Comparison of ENCODE assay signal across 9 cellular contexts in the genomic region with DNA sequence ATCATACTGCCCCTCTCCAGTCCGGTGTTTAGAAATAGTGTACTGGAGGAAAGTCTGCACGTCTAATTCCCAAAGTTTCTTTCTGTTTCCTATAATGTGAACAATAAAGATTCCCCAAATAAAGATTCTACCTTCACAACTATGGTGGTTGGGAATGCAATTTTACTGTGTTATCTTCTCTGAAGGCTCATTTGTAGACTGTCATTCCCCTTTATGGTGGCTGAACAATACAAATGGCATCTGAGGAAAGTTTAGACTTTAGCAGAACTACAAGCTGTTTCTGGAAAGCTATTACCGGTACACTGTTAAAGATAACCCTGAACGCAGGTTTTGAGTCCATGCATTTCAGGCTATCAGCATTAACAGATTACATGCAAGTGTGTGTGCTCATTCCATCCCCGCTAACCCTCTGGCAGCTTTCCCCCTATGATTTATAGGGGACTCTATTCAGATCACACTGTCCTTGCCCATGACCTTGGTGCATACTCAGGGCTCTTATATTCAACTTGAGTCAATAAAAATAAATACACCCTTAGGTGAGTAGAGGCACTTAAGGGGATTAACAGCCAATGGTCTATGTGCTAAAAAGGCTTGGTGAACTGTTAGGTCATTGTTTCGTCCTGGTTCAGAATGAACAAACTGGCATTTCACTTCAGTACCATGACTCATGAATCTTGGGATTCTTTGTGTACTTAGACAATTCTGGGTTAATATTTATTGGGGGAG.
DNase-seq lines count a peak whose midpoint lies in the region; ATAC-seq lines count a peak whose summit lies in the region.
"Had no signal": no experiment of that assay in that cellular context is flagged by ENCODE, and none has a peak within 500 bp of the region (broad histone marks: within the 10 kb centered on the region; RNA-seq: fewer than 3 reads in every experiment).

No MANE protein-coding gene starts in this region.

- H3K27ac ChIP-seq in layer of hippocampus (ENCODE audit: low read depth, low read length) = peak overlapping the region; percentile 39

- H3K36me3 ChIP-seq in adipocyte (ENCODE audit: control insufficient read depth, insufficient read depth, low read length, severe bottlenecking) = no peaks in the 10 kb centered on the region

- CTCF ChIA-PET in activated CD8-positive, alpha-beta T cell treated with anti-CD3 and anti-CD28 coated beads, Interleukin-2, amount 10 ng/mL, durations not matched to agents 7 days and 5 days (lab: Charles Lee) = no interaction called here
- CTCF ChIA-PET in activated CD4-positive, alpha-beta T cell treated with anti-CD3 and anti-CD28 coated beads, Interleukin-2, amount 10 ng/mL, durations not matched to agents 7 days and 5 days (lab: Charles Lee) = no interaction called here

- H3K9me3 ChIP-seq in adipocyte (ENCODE audit: control insufficient read depth, low read length) = no peaks in the 10 kb centered on the region

- H3K4me1 ChIP-seq in adipocyte (ENCODE audit: control insufficient read depth, insufficient read depth, low read length) = peaks cover 48% of the 10 kb centered on the region

- H3K27me3 Mint-ChIP-seq in activated CD8-positive, alpha-beta T cell treated with anti-CD3 and anti-CD28 coated beads, Interleukin-2, amount 10 ng/mL, durations not matched to agents 7 days and 5 days (ENCODE audit: low read depth) = peaks cover 5% of the 10 kb centered on the region
- peaks cover 5% of the 10 kb centered on the region for H3K27me3 Mint-ChIP-seq in activated CD4-positive, alpha-beta T cell treated with anti-CD3 and anti-CD28 coated beads, Interleukin-2, amount 10 ng/mL, durations not matched to agents 7 days and 5 days

- no peak overlapping the region for H3K4me3 Mint-ChIP-seq in activated CD8-positive, alpha-beta T cell treated with anti-CD3 and anti-CD28 coated beads, Interleukin-2, amount 10 ng/mL, durations not matched to agents 7 days and 5 days
- H3K4me3 Mint-ChIP-seq in activated CD4-positive, alpha-beta T cell treated with anti-CD3 and anti-CD28 coated beads, Interleukin-2, amount 10 ng/mL, durations not matched to agents 7 days and 5 days = no peak overlapping the region
- H3K4me3 Mint-ChIP-seq: activated T-helper 17 cell treated with anti-CD3 and anti-CD28 coated beads, Interleukin-2, amount 50 U/mL, for 72 hours had no signal

- POLR2A ChIA-PET in activated CD8-positive, alpha-beta T cell treated with anti-CD3 and anti-CD28 coated beads, Interleukin-2, amount 10 ng/mL, durations not matched to agents 7 days and 5 days (lab: Charles Lee) = no interaction called here
- POLR2A ChIA-PET in activated CD4-positive, alpha-beta T cell treated with anti-CD3 and anti-CD28 coated beads, Interleukin-2, amount 10 ng/mL, durations not matched to agents 7 days and 5 days (lab: Charles Lee) = no interaction called here

- DNase-seq in AG08395 (ENCODE audit: low spot score) = peak; percentile 19
- DNase-seq in HT-29 (ENCODE audit: low spot score) = peak; percentile 9
- DNase-seq in adipocyte (ENCODE audit: low read depth) = peak; percentile 78
- DNase-seq in activated CD8-positive, alpha-beta T cell treated with anti-CD3 and anti-CD28 coated beads, Interleukin-2, amount 10 ng/mL, durations not matched to agents 7 days and 5 days = no peak
- DNase-seq in activated CD4-positive, alpha-beta T cell treated with anti-CD3 and anti-CD28 coated beads, Interleukin-2, amount 50 U/mL, for 48 hours = no peak
- DNase-seq in activated CD4-positive, alpha-beta T cell treated with anti-CD3 and anti-CD28 coated beads, Interleukin-2, amount 10 ng/mL, durations not matched to agents 7 days and 5 days = no peak

- H3K36me3 Mint-ChIP-seq in activated CD8-positive, alpha-beta T cell treated with anti-CD3 and anti-CD28 coated beads, Interleukin-2, amount 10 ng/mL, durations not matched to agents 7 days and 5 days (ENCODE audit: low read depth) = no peaks in the 10 kb centered on the region
- no peaks in the 10 kb centered on the region for H3K36me3 Mint-ChIP-seq in activated CD4-positive, alpha-beta T cell treated with anti-CD3 and anti-CD28 coated beads, Interleukin-2, amount 10 ng/mL, durations not matched to agents 7 days and 5 days (ENCODE audit: low read depth)

- no peak overlapping the region for H3K27ac Mint-ChIP-seq in activated CD8-positive, alpha-beta T cell treated with anti-CD3 and anti-CD28 coated beads, Interleukin-2, amount 10 ng/mL, durations not matched to agents 7 days and 5 days
- no peak overlapping the region for H3K27ac Mint-ChIP-seq in activated CD4-positive, alpha-beta T cell treated with anti-CD3 and anti-CD28 coated beads, Interleukin-2, amount 10 ng/mL, durations not matched to agents 7 days and 5 days
- H3K27ac Mint-ChIP-seq: activated T-helper 17 cell treated with anti-CD3 and anti-CD28 coated beads, Interleukin-2, amount 50 U/mL, for 72 hours had no signal

- no peaks in the 10 kb centered on the region for H3K27me3 ChIP-seq in adipocyte (replicated peaks; ENCODE audit: control insufficient read depth, insufficient read depth, low read length)
- no peaks in the 10 kb centered on the region for H3K27me3 ChIP-seq in layer of hippocampus (ENCODE audit: control insufficient read depth, insufficient read depth, low read length)

- no peaks in the 10 kb centered on the region for H3K4me1 Mint-ChIP-seq in activated CD8-positive, alpha-beta T cell treated with anti-CD3 and anti-CD28 coated beads, Interleukin-2, amount 10 ng/mL, durations not matched to agents 7 days and 5 days (ENCODE audit: low read depth)
- no peaks in the 10 kb centered on the region for H3K4me1 Mint-ChIP-seq in activated CD4-positive, alpha-beta T cell treated with anti-CD3 and anti-CD28 coated beads, Interleukin-2, amount 10 ng/mL, durations not matched to agents 7 days and 5 days
- H3K4me1 Mint-ChIP-seq: activated T-helper 17 cell treated with anti-CD3 and anti-CD28 coated beads, Interleukin-2, amount 50 U/mL, for 72 hours had no signal

- peak overlapping the region; percentile 31 for H3K9ac ChIP-seq in adipocyte (ENCODE audit: low read length)

- H3K4me3 ChIP-seq in adipocyte (ENCODE audit: low read length) = peak overlapping the region; percentile 28

- no peak for ATAC-seq in activated CD8-positive, alpha-beta T cell treated with anti-CD3 and anti-CD28 coated beads, Interleukin-2, amount 10 ng/mL, durations not matched to agents 7 days and 5 days
- ATAC-seq in HG03342 (IDR thresholded peaks at IDR 0.05; ENCODE audit: unreplicated experiment) = no peak
- ATAC-seq: activated T-helper 17 cell treated with anti-CD3 and anti-CD28 coated beads, Interleukin-2, amount 50 U/mL, for 72 hours had no signal

- no peaks in the 10 kb centered on the region for H3K9me3 Mint-ChIP-seq in activated CD8-positive, alpha-beta T cell treated with anti-CD3 and anti-CD28 coated beads, Interleukin-2, amount 10 ng/mL, durations not matched to agents 7 days and 5 days (ENCODE audit: insufficient read depth)
- H3K9me3 Mint-ChIP-seq in activated CD4-positive, alpha-beta T cell treated with anti-CD3 and anti-CD28 coated beads, Interleukin-2, amount 10 ng/mL, durations not matched to agents 7 days and 5 days = no peaks in the 10 kb centered on the region
- H3K9me3 Mint-ChIP-seq: activated T-helper 17 cell treated with anti-CD3 and anti-CD28 coated beads, Interleukin-2, amount 50 U/mL, for 72 hours had no signal

Comparison
In these comparisons a context has a peak if more than half of its experiments do, and no peak if none do; other contexts are left out.
1. DNase-seq: peak in AG08395 (single experiment), HT-29 (single experiment) and adipocyte (single experiment); none in activated CD8-positive, alpha-beta T cell treated with anti-CD3 and anti-CD28 coated beads, Interleukin-2, amount 10 ng/mL, durations not matched to agents 7 days and 5 days (single experiment), activated CD4-positive, alpha-beta T cell treated with anti-CD3 and anti-CD28 coated beads, Interleukin-2, amount 50 U/mL, for 48 hours (0 of 2) and activated CD4-positive, alpha-beta T cell treated with anti-CD3 and anti-CD28 coated beads, Interleukin-2, amount 10 ng/mL, durations not matched to agents 7 days and 5 days (single experiment).